20 cellular contexts compared by ENCODE assay signal in the genomic region with DNA sequence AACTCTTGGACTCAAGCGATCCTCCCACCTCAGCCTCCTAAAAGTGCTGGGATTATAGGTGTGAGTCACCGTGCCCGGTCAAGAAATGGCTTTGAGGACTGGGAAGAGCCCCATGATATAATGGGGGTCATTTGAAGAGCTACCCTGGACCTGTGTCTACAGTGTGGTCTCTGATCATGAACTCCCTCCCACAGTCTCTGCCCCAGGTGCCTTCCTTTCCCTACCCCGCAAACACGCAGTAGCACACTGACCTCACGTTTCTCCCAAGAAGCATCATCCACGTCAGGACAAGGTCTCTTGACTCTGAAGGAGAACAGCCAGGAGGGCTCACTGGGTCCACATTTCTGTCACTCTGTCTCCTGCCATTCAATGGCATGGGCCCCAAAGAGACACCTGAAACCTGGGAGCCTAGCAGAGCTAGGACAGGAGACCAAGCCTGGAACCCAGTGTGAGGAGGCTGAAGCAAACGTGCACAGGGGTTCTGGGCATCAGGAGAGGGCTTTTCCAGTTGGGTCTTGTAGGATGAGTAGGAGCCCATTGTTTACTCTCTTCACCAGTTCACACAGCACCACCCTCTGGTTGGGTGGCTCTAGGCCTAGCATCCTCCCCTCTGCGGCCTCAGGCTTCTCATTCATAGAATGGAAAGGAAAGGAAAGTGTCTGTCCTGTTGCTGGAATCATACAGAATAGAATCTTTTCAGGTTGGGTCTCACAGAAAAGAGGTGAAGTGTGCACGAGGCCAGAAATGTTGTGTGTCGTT.
"Had no signal": no experiment of that assay in that cellular context is flagged by ENCODE, and none has a peak within 500 bp of the region (broad histone marks: within the 10 kb centered on the region; RNA-seq: fewer than 3 reads in every experiment).

No MANE protein-coding gene starts in this region.

- H3K36me3 ChIP-seq: colonic mucosa, sigmoid colon, stomach, thoracic aorta, transverse colon had no signal

- H3K36me3 Mint-ChIP-seq: naive B cell had no signal

- H3K4me3 Mint-ChIP-seq: naive B cell, nephron had no signal

- H3K9me3 Mint-ChIP-seq: naive B cell, nephron had no signal

- H3K9me3 ChIP-seq: colonic mucosa, psoas muscle, sigmoid colon, stomach, thoracic aorta, transverse colon had no signal

- H2AFZ ChIP-seq: hepatocyte had no signal

- H3K27ac ChIP-seq: colonic mucosa, hepatocyte, psoas muscle, sigmoid colon, stomach, thoracic aorta, transverse colon had no signal

- DNase-seq: colonic mucosa; dermis blood vessel endothelial cell; foreskin melanocyte; head of caudate nucleus; kidney; left colon; mesendoderm; naive B cell; psoas muscle; retina; sigmoid colon; small intestine; stimulated activated CD4-positive, alpha-beta T cell treated with anti-CD3 and anti-CD28 coated beads, Interleukin-12 subunit alpha, Interleukin-12 subunit beta, amount 100 ng/mL, for 4 hours; stimulated activated naive CD4-positive, alpha-beta T cell; stomach; substantia nigra; transverse colon had no signal

- H3K4me1 Mint-ChIP-seq: naive B cell, nephron had no signal

- H3K4me2 ChIP-seq: hepatocyte had no signal

- H3K4me1 ChIP-seq: colonic mucosa, psoas muscle, sigmoid colon, stomach, transverse colon had no signal

- H3K27me3 ChIP-seq: colonic mucosa, sigmoid colon, transverse colon had no signal

- H3K27ac Mint-ChIP-seq: nephron had no signal

- ATAC-seq: left colon, psoas muscle had no signal

- H3K4me3 ChIP-seq: colonic mucosa, hepatocyte, psoas muscle, sigmoid colon, stomach, thoracic aorta, transverse colon had no signal
